ENCODE assay signal across 11 cellular contexts in the genomic region with DNA sequence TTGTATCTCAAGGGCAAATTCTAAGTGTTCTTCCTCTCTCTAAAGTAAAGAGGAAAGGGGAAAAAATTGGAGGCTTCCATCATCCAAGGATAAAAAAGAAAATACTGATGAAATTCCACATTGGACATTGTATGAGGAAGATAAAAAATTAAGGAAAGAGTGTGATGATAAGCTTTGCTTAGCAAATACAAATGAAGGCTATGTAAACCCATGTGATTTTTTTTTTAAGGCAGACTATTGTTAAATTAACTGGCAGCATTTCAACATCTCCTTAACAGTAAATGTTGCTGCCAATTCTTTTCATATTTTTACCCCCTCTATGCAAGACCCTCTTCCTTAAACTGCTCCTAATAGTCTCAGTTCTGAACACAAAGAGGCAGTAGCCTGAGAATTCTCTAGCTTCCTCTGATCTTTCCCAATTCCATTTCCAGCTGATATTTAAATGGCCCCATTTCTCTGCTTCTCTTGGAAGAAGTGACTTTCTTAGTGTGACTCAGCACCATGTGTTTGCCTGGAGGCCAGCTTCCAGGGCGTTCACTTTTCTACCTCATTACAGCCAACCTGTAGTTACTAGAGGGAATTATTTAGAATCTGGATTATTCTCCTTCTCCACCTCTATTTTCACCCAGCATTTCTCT.
A peak's percentile ranks its signal among the peaks of the same experiment; 100 is the strongest.
DNase-seq lines count a peak whose midpoint lies in the region; ATAC-seq and TF ChIP-seq lines count a peak whose summit lies in the region.
"Had no signal": no experiment of that assay in that cellular context is flagged by ENCODE, and none has a peak within 500 bp of the region (broad histone marks: within the 10 kb centered on the region; RNA-seq: fewer than 3 reads in every experiment).

No MANE protein-coding gene starts in this region.

- peaks cover 0 to 6% (median 3%) of the 10 kb centered on the region in 4 donors for H3K4me1 ChIP-seq in right lobe of liver
- H3K4me1 ChIP-seq: testis had no signal

- ATAC-seq in right lobe of liver (peak; percentile 43 to 88 (median 64)), HG02973 (IDR thresholded peaks at IDR 0.05; ENCODE audit: unreplicated experiment) (no peak)

- CTCF ChIA-PET in BJ (lab: Yijun Ruan, JAX): interaction anchor here (0.7 to 1.1 kb wide), 3 partner anchors 13 to 126 kb away, joined by 3 read pairs; no protein-coding TSS in a partner anchor

- H3K36me3 ChIP-seq in BJ (ENCODE audit: control insufficient read depth, insufficient read depth, low read length) (no peaks in the 10 kb centered on the region), right lobe of liver (no peaks in the 10 kb centered on the region)

- H3K9me3 ChIP-seq in right lobe of liver: no peaks in the 10 kb centered on the region
- H3K9me3 ChIP-seq: testis had no signal

- no peak for TF ChIP-seq POLR2A in right lobe of liver (IDR thresholded peaks at IDR 0.05)

- TF ChIP-seq CTCF in BJ (IDR thresholded peaks at IDR 0.05; ENCODE audit: insufficient read depth, low read depth, low read length) (no peak), right lobe of liver (IDR thresholded peaks at IDR 0.05) (no peak)

- H3K4me3 ChIP-seq in BJ (ENCODE audit: low read depth, low read length) (no peak overlapping the region), right lobe of liver (no peak overlapping the region)
- H3K4me3 ChIP-seq: lung, testis had no signal

- peak; percentile 27 for DNase-seq in BJ (ENCODE audit: low read depth)
- DNase-seq in MV-4-11 (lab: John Stamatoyannopoulos, UW): peak; percentile 17
- DNase-seq in dermis blood vessel endothelial cell: peak; percentile 78
- peak in 1 of 3 donors; percentile 30 for DNase-seq in right lobe of liver
- no peak for DNase-seq in effector CD4-positive, alpha-beta T cell
- no peak for DNase-seq in UCSD-AML1 (lab: John Stamatoyannopoulos, UW; ENCODE audit: unreplicated experiment)
- DNase-seq in activated effector memory CD4-positive, alpha-beta T cell treated with Interleukin-2 at 50 U/mL for 16 hours: no peak
- DNase-seq: DMS 273 treated with DMSO at 0.1 percent for 48 hours, testis had no signal

- H3K27me3 ChIP-seq in BJ (ENCODE audit: control insufficient read depth, insufficient read depth, low read length): no peaks in the 10 kb centered on the region
- no peaks in the 10 kb centered on the region for H3K27me3 ChIP-seq in right lobe of liver
- H3K27me3 ChIP-seq: testis had no signal

- H3K27ac ChIP-seq in right lobe of liver: peak overlapping the region in 1 of 3 donors; percentile 16
- H3K27ac ChIP-seq: testis had no signal

- 18% methylated on average over 1 of the region's 1 CpG for WGBS in right lobe of liver (ENCODE audit: insufficient coverage, low coverage, low lambda C conversion rate, missing lambda C conversion rate)

- POLR2A ChIA-PET in BJ (lab: Charles Lee): no interaction called here

- intact Hi-C loops in right lobe of liver (cut with DNase I): loop anchor here in 1 of 2 donors (10.0 kb wide), 1 partner anchor 55 kb away; no protein-coding TSS in a partner anchor

Comparison
In these comparisons a context has a peak if more than half of its experiments do, and no peak if none do; other contexts are left out.
1. DNase-seq: peak in BJ (single experiment), MV-4-11 (single experiment) and dermis blood vessel endothelial cell (single experiment); none in effector CD4-positive, alpha-beta T cell (single experiment), UCSD-AML1 (single experiment) and activated effector memory CD4-positive, alpha-beta T cell treated with Interleukin-2 at 50 U/mL for 16 hours (single experiment).